ENCODE assay signal across 21 cellular contexts in the genomic region with DNA sequence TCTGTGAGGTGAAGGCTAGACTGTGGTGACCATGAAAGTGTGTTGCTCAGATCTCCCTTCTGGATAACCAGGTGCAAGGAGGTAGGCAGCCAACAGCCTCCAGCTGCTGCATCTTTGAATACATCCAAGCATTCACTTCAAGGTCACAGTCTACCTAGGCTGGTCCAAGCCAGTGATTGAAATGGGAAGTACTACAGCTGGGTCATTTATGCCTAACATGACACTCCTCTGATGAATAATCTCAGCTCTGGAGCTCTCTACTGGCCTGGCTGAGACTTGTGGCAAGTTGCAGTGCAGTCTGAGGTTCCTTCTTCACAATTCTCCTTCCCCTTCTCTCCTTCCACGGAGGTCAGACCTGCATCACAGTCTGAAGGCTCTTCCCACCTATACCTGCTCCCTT. TPM values are rescaled to one million over a fixed set of nuclear protein-coding genes. Genes with fewer than 3 reads are reported as not detected.
DNase-seq lines count a peak whose midpoint lies in the region; ATAC-seq and TF ChIP-seq lines count a peak whose summit lies in the region.
"Had no signal": no experiment of that assay in that cellular context is flagged by ENCODE, and none has a peak within 500 bp of the region (broad histone marks: within the 10 kb centered on the region; RNA-seq: fewer than 3 reads in every experiment).

No MANE protein-coding gene starts in this region.

- TF ChIP-seq CTCF in SK-N-SH (IDR thresholded peaks at IDR 0.05) (no peak), osteocyte (IDR thresholded peaks at IDR 0.05) (no peak)

- H3K36me3 ChIP-seq in SK-N-SH (replicated peaks in 1 of 2; ENCODE audit: control insufficient read depth in 1 of 2, insufficient read depth in 2 of 2, low read length in 1 of 2) (no peaks in the 10 kb centered on the region), Karpas-422 (ENCODE audit: insufficient read depth, low read length) (no peaks in the 10 kb centered on the region)
- H3K36me3 ChIP-seq: HAP-1 had no signal

- peaks cover 3 to 11% of the 10 kb centered on the region in 2 experiments; a peak in 3 of 4 replicates for H3K4me1 ChIP-seq in SK-N-SH (ENCODE audit: control insufficient read depth in 1 of 2, insufficient read depth in 2 of 2, low read depth in 1 of 2, low read length in 1 of 2)
- H3K4me1 ChIP-seq in Karpas-422 (ENCODE audit: low read length), result no peaks in the 10 kb centered on the region
- H3K4me1 ChIP-seq: HAP-1 had no signal

- no peaks in the 10 kb centered on the region for H3K79me2 ChIP-seq in SK-N-SH (ENCODE audit: insufficient read depth)
- H3K79me2 ChIP-seq in Karpas-422 (ENCODE audit: low read length), result no peaks in the 10 kb centered on the region

- H3K27me3 ChIP-seq in SK-N-SH (ENCODE audit: insufficient read depth) (no peaks in the 10 kb centered on the region), Karpas-422 (ENCODE audit: low read length) (no peaks in the 10 kb centered on the region)

- H3K4me3 ChIP-seq in SK-N-SH (ENCODE audit: low read depth in 2 of 2, low read length in 1 of 2) (no peak overlapping the region), Karpas-422 (ENCODE audit: low read length) (no peak overlapping the region)
- H3K4me3 ChIP-seq: GM23248, HAP-1 had no signal

- no peak overlapping the region for H3K4me3 Mint-ChIP-seq in osteocyte (ENCODE audit: unreplicated experiment)
- H3K4me3 Mint-ChIP-seq: CD8-positive, alpha-beta memory T cell had no signal

- no peak overlapping the region for H3K27ac ChIP-seq in SK-N-SH (ENCODE audit: low read depth in 2 of 2, low read length in 1 of 2)
- H3K27ac ChIP-seq in Karpas-422 (ENCODE audit: low read length), result no peak overlapping the region
- H3K27ac ChIP-seq: C4-2B, GM23248, KMS-11 had no signal

- peak; percentile 30; the same call in 2 of the 3 replicates for ATAC-seq in SK-N-SH treated with all-trans-retinoic acid at 6 μM for 48 hours
- ATAC-seq in esophagus mucosa, result peak; percentile 41

- H3K9me2 ChIP-seq in SK-N-SH (no peaks in the 10 kb centered on the region), Karpas-422 (replicated peaks; ENCODE audit: insufficient read depth, low read length) (no peaks in the 10 kb centered on the region)

- H3K27ac Mint-ChIP-seq in osteocyte (ENCODE audit: unreplicated experiment), result peak overlapping the region; percentile 24
- H3K27ac Mint-ChIP-seq: CD8-positive, alpha-beta memory T cell had no signal

- no peak for TF ChIP-seq EP300 in SK-N-SH (IDR thresholded peaks at IDR 0.05; ENCODE audit: borderline replicate concordance in 1 of 2, low read depth in 1 of 2, low read length in 1 of 2)

- no peaks in the 10 kb centered on the region for H3F3A ChIP-seq in SK-N-SH (replicated peaks; ENCODE audit: insufficient read depth)

- no peak for TF ChIP-seq RAD21 in SK-N-SH (IDR thresholded peaks at IDR 0.05; ENCODE audit: low read length)

- H4K20me1 ChIP-seq in SK-N-SH (ENCODE audit: insufficient read depth) (no peaks in the 10 kb centered on the region), Karpas-422 (ENCODE audit: insufficient read depth, low read depth, low read length) (no peaks in the 10 kb centered on the region)

- CTCF ChIA-PET in SK-N-SH (lab: Yijun Ruan, JAX), result interaction anchor here (1.1 to 2.3 kb wide), 2 partner anchors 14 to 63 kb away, joined by 3 to 9 read pairs; no protein-coding TSS in a partner anchor

- no peak overlapping the region for H3K4me2 ChIP-seq in SK-N-SH
- no peak overlapping the region for H3K4me2 ChIP-seq in Karpas-422 (ENCODE audit: low read depth, low read length, poor library complexity, severe bottlenecking)
- H3K4me2 ChIP-seq: KMS-11 had no signal

- H2AFZ ChIP-seq in SK-N-SH (ENCODE audit: low read depth) (no peak overlapping the region), Karpas-422 (ENCODE audit: low read length) (0 out of 2 replicates have a peak overlapping the region, but pooled peaks have one; percentile 36)
- H2AFZ ChIP-seq: GM23248 had no signal

- POLR2A ChIA-PET in SK-N-SH (lab: Yijun Ruan, JAX), result no interaction called here

- no peaks in the 10 kb centered on the region for H3K36me3 Mint-ChIP-seq in osteocyte (ENCODE audit: unreplicated experiment)

- H3K4me1 Mint-ChIP-seq in osteocyte (ENCODE audit: unreplicated experiment), result peaks cover 43% of the 10 kb centered on the region
- H3K4me1 Mint-ChIP-seq: CD8-positive, alpha-beta memory T cell had no signal

- no peaks in the 10 kb centered on the region for H3K27me3 Mint-ChIP-seq in osteocyte (ENCODE audit: unreplicated experiment)

- H3K9me3 Mint-ChIP-seq in osteocyte (ENCODE audit: unreplicated experiment), result no peaks in the 10 kb centered on the region
- H3K9me3 Mint-ChIP-seq: CD8-positive, alpha-beta memory T cell had no signal

- H3K9ac ChIP-seq in SK-N-SH (no peak overlapping the region), Karpas-422 (ENCODE audit: low read length) (no peak overlapping the region)
- H3K9ac ChIP-seq: GM23248, KMS-11 had no signal

- H3K9me3 ChIP-seq in SK-N-SH, result no peaks in the 10 kb centered on the region
- no peaks in the 10 kb centered on the region for H3K9me3 ChIP-seq in Karpas-422 (ENCODE audit: low read length)
- H3K9me3 ChIP-seq: HAP-1 had no signal

- DNase-seq in SK-N-SH (no peak), Karpas-422 (no peak), osteocyte (ENCODE audit: extremely low spot score, unreplicated experiment) (no peak), NCI-H1105 (lab: John Stamatoyannopoulos, UW) (no peak), NCI-H2196 treated with DMSO at 0.1 percent for 48 hours (lab: John Stamatoyannopoulos, UW; ENCODE audit: unreplicated experiment) (no peak), NCI-H1694 (lab: John Stamatoyannopoulos, UW) (no peak)
- DNase-seq: 8988T; Calu3; CD8-positive, alpha-beta memory T cell; DMS153; MV-4-11; NCI-H1417; NCI-H187; NCI-H510A; Right ventricle myocardium superior had no signal

- 91% methylated on average over 1 of the region's 1 CpG for WGBS in SK-N-SH (ENCODE audit: low lambda C conversion rate)

TF ChIP-seq in SK-N-SH treated with all-trans-retinoic acid at 6 μM for 48 hours, 23 proteins besides CTCF, POLR2A, EP300 and RAD21:
- TF ChIP-seq ARNTL (CRISPR knock-in tag; IDR thresholded peaks at IDR 0.05; ENCODE audit: borderline replicate concordance, low read depth) (no peak), BACH2 (CRISPR knock-in tag; IDR thresholded peaks at IDR 0.05; ENCODE audit: borderline replicate concordance) (no peak)

TF ChIP-seq in SK-N-SH, 30 proteins besides CTCF, POLR2A, EP300 and RAD21 (continues in another document):
- TF ChIP-seq IRF3 (IDR thresholded peaks at IDR 0.05; ENCODE audit: low read depth, low read length) (no peak), RXRA (IDR thresholded peaks at IDR 0.05; ENCODE audit: borderline replicate concordance, low read depth) (no peak), GATA2 (CRISPR knock-in tag; IDR thresholded peaks at IDR 0.05) (no peak), RCOR1 (IDR thresholded peaks at IDR 0.05; ENCODE audit: low read length) (no peak), NRF1 (IDR thresholded peaks at IDR 0.05; ENCODE audit: low read depth, low read length) (no peak), TEAD4 (IDR thresholded peaks at IDR 0.05; ENCODE audit: borderline replicate concordance, insufficient read depth) (no peak), NFIC (IDR thresholded peaks at IDR 0.05; ENCODE audit: borderline replicate concordance) (no peak), USF1 (IDR thresholded peaks at IDR 0.05; ENCODE audit: borderline replicate concordance, low read depth) (no peak), YY1 (IDR thresholded peaks at IDR 0.05; ENCODE audit: low read depth) (no peak), FOXM1 (IDR thresholded peaks at IDR 0.05; ENCODE audit: low read depth) (no peak), SMC3 (IDR thresholded peaks at IDR 0.05; ENCODE audit: low read depth, low read length) (no peak), GABPA (IDR thresholded peaks at IDR 0.05; ENCODE audit: low read depth) (no peak), MEF2A (IDR thresholded peaks at IDR 0.05; ENCODE audit: borderline replicate concordance, low read depth) (no peak), MAX (IDR thresholded peaks at IDR 0.05; ENCODE audit: low read depth) (no peak)
- TF ChIP-seq, protein P1, sequence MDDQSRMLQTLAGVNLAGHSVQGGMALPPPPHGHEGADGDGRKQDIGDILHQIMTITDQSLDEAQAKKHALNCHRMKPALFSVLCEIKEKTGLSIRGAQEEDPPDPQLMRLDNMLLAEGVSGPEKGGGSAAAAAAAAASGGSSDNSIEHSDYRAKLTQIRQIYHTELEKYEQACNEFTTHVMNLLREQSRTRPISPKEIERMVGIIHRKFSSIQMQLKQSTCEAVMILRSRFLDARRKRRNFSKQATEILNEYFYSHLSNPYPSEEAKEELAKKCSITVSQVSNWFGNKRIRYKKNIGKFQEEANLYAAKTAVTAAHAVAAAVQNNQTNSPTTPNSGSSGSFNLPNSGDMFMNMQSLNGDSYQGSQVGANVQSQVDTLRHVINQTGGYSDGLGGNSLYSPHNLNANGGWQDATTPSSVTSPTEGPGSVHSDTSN (IDR thresholded peaks at IDR 0.05), result no peak

RNA-seq across cellular contexts. Expression of gene ARHGAP29, which starts 35.0 kb away (rescaled TPM):
- 20.1 and 23.3 TPM in 2 replicates for polyA plus RNA-seq in SK-N-SH (2012; rRNA removed)
- polyA plus RNA-seq in SK-N-SH (2012; cell fraction: cytosol; rRNA removed), result 24.8 and 27.1 TPM in 2 replicates
- 17.9 and 40.4 TPM in 2 replicates for polyA plus RNA-seq in SK-N-SH (2012; cell fraction: nucleus; rRNA removed)
- total RNA-seq in Karpas-422 (2014; rRNA removed; shearing (Covaris generic); ENCODE audit: low replicate concordance), result 0.04 and 0.48 TPM in 2 replicates
- 2.4 TPM for total RNA-seq in esophagus mucosa
- total RNA-seq in osteocyte, result 180 and 187 TPM in 2 replicates
- total RNA-seq: CD8-positive, alpha-beta memory T cell had no signal
- polyA plus RNA-seq: CD8-positive, alpha-beta memory T cell had no signal

Comparison
In these comparisons a context has a peak if more than half of its experiments do, and no peak if none do; other contexts are left out.
1. RNA of gene ARHGAP29, which starts 35.0 kb away (total RNA-seq): 180 to 187 TPM in osteocyte; 2.4 TPM in esophagus mucosa (single experiment) and 0.04 to 0.48 TPM in Karpas-422; every median in the first group is over 10 times any median in the second.